In the genomic region with DNA sequence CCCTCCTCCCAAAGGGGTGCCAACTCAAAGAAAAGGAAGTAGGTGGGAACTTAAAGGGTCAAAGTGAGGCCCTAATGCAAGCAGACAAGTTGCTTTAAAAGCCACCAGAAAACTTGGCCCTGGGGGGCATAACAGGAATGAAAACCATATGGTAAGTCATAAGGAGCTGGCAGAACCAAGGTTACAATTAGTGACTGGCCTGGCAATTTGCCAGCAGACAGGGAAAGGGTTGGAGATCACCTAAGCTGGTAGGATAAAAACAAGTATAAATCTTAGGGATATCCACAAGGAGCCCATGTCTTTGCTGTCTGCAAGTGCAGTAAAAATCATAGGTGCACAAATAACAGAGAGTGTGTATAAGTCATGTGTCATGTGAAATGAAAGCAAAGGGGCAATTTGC, we compare ENCODE assay signal across 25 cellular contexts.
A peak's percentile ranks its signal among the peaks of the same experiment; 100 is the strongest.
DNase-seq lines count a peak whose midpoint lies in the region; ATAC-seq, FAIRE-seq and TF ChIP-seq lines count a peak whose summit lies in the region.
"Had no signal": no experiment of that assay in that cellular context is flagged by ENCODE, and none has a peak within 500 bp of the region (broad histone marks: within the 10 kb centered on the region; RNA-seq: fewer than 3 reads in every experiment).

No MANE protein-coding gene starts in this region.

- DNase-seq in HepG2 (ENCODE audit: low spot score) (no peak), right lobe of liver (no peak), kidney tubule cell (ENCODE audit: low spot score) (peak; percentile 2)
- DNase-seq in stimulated activated CD4-positive, alpha-beta T cell treated with anti-CD3 and anti-CD28 coated beads, Interleukin-2, amount 100 ng/mL, for 48 hours = no peak
- DNase-seq: CD8-positive, alpha-beta memory T cell; DMS153; DND-41; HCEC 1CT; Karpas-422; MV-4-11; NCI-H1105 treated with DMSO at 0.1 percent for 48 hours; NCI-H2029 treated with DMSO at 0.1 percent for 48 hours; NCI-H2171; NCI-H526; SIG-M5; SK-N-SH; SW 1271; T-helper 9 cell had no signal

- in situ Hi-C loops in HepG2 (cut with HindIII; ENCODE audit: extremely low pct_ligation_motif_present, low pct_unique_long_range_greater_than_20kb) = no loop called here

- TF ChIP-seq EP300 in HepG2 (IDR thresholded peaks at IDR 0.05; ENCODE audit: low read depth in 2 of 2, low read length in 2 of 2) (no peak), HepG2 (CRISPR knock-in tag; IDR thresholded peaks at IDR 0.05; ENCODE audit: borderline replicate concordance) (no peak)

- CTCF ChIA-PET in HepG2 (lab: Yijun Ruan, JAX; ENCODE audit: low intra/inter-chr PET ratio, low total read pairs) (no interaction called here), HEK293 (lab: Yijun Ruan, JAX) (no interaction called here)

- H3K36me3 ChIP-seq in HepG2 (replicated peaks in 1 of 2; ENCODE audit: control insufficient read depth in 1 of 2, insufficient read depth in 2 of 2, low read length in 2 of 2) (no peaks in the 10 kb centered on the region), right lobe of liver (no peaks in the 10 kb centered on the region), HEK293 (ENCODE audit: control insufficient read depth in 2 of 2, insufficient read depth in 1 of 2, low read length in 2 of 2) (no peaks in the 10 kb centered on the region)

- no peak overlapping the region for H2AFZ ChIP-seq in HepG2 (ENCODE audit: low read length)

- H3K9ac ChIP-seq in HepG2 (ENCODE audit: insufficient read depth, low read depth, low read length) = no peak overlapping the region
- H3K9ac ChIP-seq: SK-N-SH had no signal

- no peaks in the 10 kb centered on the region for H4K20me1 ChIP-seq in HepG2 (ENCODE audit: insufficient read depth, low read length)

- H3K9me3 ChIP-seq in HepG2 (ENCODE audit: low read length) (no peaks in the 10 kb centered on the region), right lobe of liver (no peaks in the 10 kb centered on the region), HEK293 (ENCODE audit: control insufficient read depth, insufficient read depth, low read depth, low read length) (no peaks in the 10 kb centered on the region)
- H3K9me3 ChIP-seq: SK-N-SH had no signal

- FAIRE-seq in HepG2 (lab: Jason Lieb, UNC) = no peak
- FAIRE-seq: GM18507, H1, RCC 7860 had no signal

- H3K4me2 ChIP-seq in HepG2 (ENCODE audit: low read depth, low read length) = no peak overlapping the region
- H3K4me2 ChIP-seq: SK-N-SH had no signal

- H3K27me3 ChIP-seq in HepG2 (ENCODE audit: control insufficient read depth in 1 of 2, insufficient read depth in 2 of 2, low read length in 2 of 2) (no peaks in the 10 kb centered on the region; a peak in 1 of 5 replicates), right lobe of liver (no peaks in the 10 kb centered on the region)

- no TSS peak for BruUV-seq in HepG2 (replicated peaks; lab: Mats Ljungman, UMichigan)

- ATAC-seq in HepG2 = no peak
- ATAC-seq in right lobe of liver = no peak
- ATAC-seq in HG03159 (IDR thresholded peaks at IDR 0.05; ENCODE audit: unreplicated experiment) = no peak
- ATAC-seq in GM18858 (IDR thresholded peaks at IDR 0.05; ENCODE audit: unreplicated experiment) = no peak

- intact Hi-C loops in HepG2 (cut with micrococcal nuclease; ENCODE audit: unreplicated experiment) = no loop called here
- intact Hi-C loops in right lobe of liver (cut with DNase I) = no loop called here

- TF ChIP-seq RAD21 in HepG2 (CRISPR knock-in tag; IDR thresholded peaks at IDR 0.05) = no peak

- no peak for TF ChIP-seq POLR2A in HepG2 (IDR thresholded peaks at IDR 0.05; ENCODE audit: insufficient read depth in 1 of 2, low read depth in 2 of 2, low read length in 2 of 2)
- TF ChIP-seq POLR2A in right lobe of liver (IDR thresholded peaks at IDR 0.05) = no peak

- no peaks in the 10 kb centered on the region for H3K79me2 ChIP-seq in HepG2 (ENCODE audit: insufficient read depth, low read length)

- H3K4me3 ChIP-seq in HepG2 (replicated peaks in 1 of 3; ENCODE audit: insufficient read depth in 1 of 3, low read depth in 2 of 3, low read length in 3 of 3) = no peak overlapping the region
- no peak overlapping the region for H3K4me3 ChIP-seq in right lobe of liver
- H3K4me3 ChIP-seq in HEK293 (ENCODE audit: low read depth, low read length) = no peak overlapping the region

- H3K4me1 ChIP-seq in HepG2 (ENCODE audit: insufficient read depth, low read length) (no peaks in the 10 kb centered on the region), right lobe of liver (no peaks in the 10 kb centered on the region), HEK293 (ENCODE audit: control insufficient read depth, insufficient read depth, low read length) (no peaks in the 10 kb centered on the region)

- no peak for TF ChIP-seq CTCF in HepG2 (CRISPR knock-in tag; IDR thresholded peaks at IDR 0.05)
- TF ChIP-seq CTCF in right lobe of liver (IDR thresholded peaks at IDR 0.05) = no peak
- TF ChIP-seq CTCF in HEK293 (tag by site-specific recombination; IDR thresholded peaks at IDR 0.05) = no peak

- POLR2A ChIA-PET in HepG2 (lab: Yijun Ruan, JAX) (no interaction called here), HEK293 (lab: Yijun Ruan, JAX) (no interaction called here)

- H3K27ac ChIP-seq in HepG2 (ENCODE audit: extremely low read length, insufficient read depth, low read length) = no peak overlapping the region
- H3K27ac ChIP-seq in right lobe of liver = no peak overlapping the region
- H3K27ac ChIP-seq in HEK293 (ENCODE audit: extremely low read depth, low read depth, low read length) = no peak overlapping the region
- H3K27ac ChIP-seq: HL-60 had no signal

TF ChIP-seq in HepG2, 621 proteins besides CTCF, POLR2A, EP300 and RAD21 (continues in another document):
- TF ChIP-seq POLR2G (IDR thresholded peaks at IDR 0.05; ENCODE audit: low read depth, low read length) (no peak), ZNF670 (CRISPR knock-in tag; IDR thresholded peaks at IDR 0.05; ENCODE audit: borderline replicate concordance) (no peak), GFI1 (CRISPR knock-in tag; IDR thresholded peaks at IDR 0.05; ENCODE audit: borderline replicate concordance) (no peak), KDM4B (CRISPR knock-in tag; IDR thresholded peaks at IDR 0.05) (no peak)
- TF ChIP-seq, protein P1, sequence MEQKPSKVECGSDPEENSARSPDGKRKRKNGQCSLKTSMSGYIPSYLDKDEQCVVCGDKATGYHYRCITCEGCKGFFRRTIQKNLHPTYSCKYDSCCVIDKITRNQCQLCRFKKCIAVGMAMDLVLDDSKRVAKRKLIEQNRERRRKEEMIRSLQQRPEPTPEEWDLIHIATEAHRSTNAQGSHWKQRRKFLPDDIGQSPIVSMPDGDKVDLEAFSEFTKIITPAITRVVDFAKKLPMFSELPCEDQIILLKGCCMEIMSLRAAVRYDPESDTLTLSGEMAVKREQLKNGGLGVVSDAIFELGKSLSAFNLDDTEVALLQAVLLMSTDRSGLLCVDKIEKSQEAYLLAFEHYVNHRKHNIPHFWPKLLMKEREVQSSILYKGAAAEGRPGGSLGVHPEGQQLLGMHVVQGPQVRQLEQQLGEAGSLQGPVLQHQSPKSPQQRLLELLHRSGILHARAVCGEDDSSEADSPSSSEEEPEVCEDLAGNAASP (CRISPR knock-in tag; IDR thresholded peaks at IDR 0.05; ENCODE audit: borderline replicate concordance) = no peak
- TF ChIP-seq, protein P2, sequence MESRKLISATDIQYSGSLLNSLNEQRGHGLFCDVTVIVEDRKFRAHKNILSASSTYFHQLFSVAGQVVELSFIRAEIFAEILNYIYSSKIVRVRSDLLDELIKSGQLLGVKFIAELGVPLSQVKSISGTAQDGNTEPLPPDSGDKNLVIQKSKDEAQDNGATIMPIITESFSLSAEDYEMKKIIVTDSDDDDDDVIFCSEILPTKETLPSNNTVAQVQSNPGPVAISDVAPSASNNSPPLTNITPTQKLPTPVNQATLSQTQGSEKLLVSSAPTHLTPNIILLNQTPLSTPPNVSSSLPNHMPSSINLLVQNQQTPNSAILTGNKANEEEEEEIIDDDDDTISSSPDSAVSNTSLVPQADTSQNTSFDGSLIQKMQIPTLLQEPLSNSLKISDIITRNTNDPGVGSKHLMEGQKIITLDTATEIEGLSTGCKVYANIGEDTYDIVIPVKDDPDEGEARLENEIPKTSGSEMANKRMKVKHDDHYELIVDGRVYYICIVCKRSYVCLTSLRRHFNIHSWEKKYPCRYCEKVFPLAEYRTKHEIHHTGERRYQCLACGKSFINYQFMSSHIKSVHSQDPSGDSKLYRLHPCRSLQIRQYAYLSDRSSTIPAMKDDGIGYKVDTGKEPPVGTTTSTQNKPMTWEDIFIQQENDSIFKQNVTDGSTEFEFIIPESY (CRISPR knock-in tag; IDR thresholded peaks at IDR 0.05) = no peak

TF ChIP-seq in HEK293, 187 proteins besides CTCF, POLR2A, EP300 and RAD21:
- no peak for TF ChIP-seq ZNF114 (tag by site-specific recombination; IDR thresholded peaks at IDR 0.05)
- TF ChIP-seq, protein P3, sequence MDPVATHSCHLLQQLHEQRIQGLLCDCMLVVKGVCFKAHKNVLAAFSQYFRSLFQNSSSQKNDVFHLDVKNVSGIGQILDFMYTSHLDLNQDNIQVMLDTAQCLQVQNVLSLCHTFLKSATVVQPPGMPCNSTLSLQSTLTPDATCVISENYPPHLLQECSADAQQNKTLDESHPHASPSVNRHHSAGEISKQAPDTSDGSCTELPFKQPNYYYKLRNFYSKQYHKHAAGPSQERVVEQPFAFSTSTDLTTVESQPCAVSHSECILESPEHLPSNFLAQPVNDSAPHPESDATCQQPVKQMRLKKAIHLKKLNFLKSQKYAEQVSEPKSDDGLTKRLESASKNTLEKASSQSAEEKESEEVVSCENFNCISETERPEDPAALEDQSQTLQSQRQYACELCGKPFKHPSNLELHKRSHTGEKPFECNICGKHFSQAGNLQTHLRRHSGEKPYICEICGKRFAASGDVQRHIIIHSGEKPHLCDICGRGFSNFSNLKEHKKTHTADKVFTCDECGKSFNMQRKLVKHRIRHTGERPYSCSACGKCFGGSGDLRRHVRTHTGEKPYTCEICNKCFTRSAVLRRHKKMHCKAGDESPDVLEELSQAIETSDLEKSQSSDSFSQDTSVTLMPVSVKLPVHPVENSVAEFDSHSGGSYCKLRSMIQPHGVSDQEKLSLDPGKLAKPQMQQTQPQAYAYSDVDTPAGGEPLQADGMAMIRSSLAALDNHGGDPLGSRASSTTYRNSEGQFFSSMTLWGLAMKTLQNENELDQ (tag by site-specific recombination; IDR thresholded peaks at IDR 0.05; ENCODE audit: low read depth) = no peak
- no peak for TF ChIP-seq WT1 (tag by site-specific recombination; IDR thresholded peaks at IDR 0.05)
- 0 out of 2 replicates have a peak, but pooled peaks have one; percentile 21 for TF ChIP-seq GLIS1 (tag by site-specific recombination; IDR thresholded peaks at IDR 0.05)
- TF ChIP-seq, protein P4, sequence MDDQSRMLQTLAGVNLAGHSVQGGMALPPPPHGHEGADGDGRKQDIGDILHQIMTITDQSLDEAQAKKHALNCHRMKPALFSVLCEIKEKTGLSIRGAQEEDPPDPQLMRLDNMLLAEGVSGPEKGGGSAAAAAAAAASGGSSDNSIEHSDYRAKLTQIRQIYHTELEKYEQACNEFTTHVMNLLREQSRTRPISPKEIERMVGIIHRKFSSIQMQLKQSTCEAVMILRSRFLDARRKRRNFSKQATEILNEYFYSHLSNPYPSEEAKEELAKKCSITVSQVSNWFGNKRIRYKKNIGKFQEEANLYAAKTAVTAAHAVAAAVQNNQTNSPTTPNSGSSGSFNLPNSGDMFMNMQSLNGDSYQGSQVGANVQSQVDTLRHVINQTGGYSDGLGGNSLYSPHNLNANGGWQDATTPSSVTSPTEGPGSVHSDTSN (CRISPR knock-in tag; IDR thresholded peaks at IDR 0.05) = no peak
